ENCODE assay signal across 1 cellular context in genomic region chr12:52606581-52607241, GRCh38.
TF ChIP-seq lines count a peak whose summit lies in the region.

No MANE protein-coding gene starts in this region.

TF ChIP-seq in IMR-90, 13 proteins besides CTCF, POLR2A, EP300 and RAD21:
- TF ChIP-seq MXI1 (IDR thresholded peaks at IDR 0.05; ENCODE audit: borderline replicate concordance, low read depth, low read length), result no peak
- TF ChIP-seq FOS (IDR thresholded peaks at IDR 0.05; ENCODE audit: low read depth, low read length), result no peak
- no peak for TF ChIP-seq RCOR1 (IDR thresholded peaks at IDR 0.05; ENCODE audit: insufficient replicate concordance, low read length)
- no peak for TF ChIP-seq USF2 (IDR thresholded peaks at IDR 0.05; ENCODE audit: low read depth, low read length)
- no peak for TF ChIP-seq SMC3 (IDR thresholded peaks at IDR 0.05; ENCODE audit: low read depth, low read length)
- TF ChIP-seq RFX5 (IDR thresholded peaks at IDR 0.05; ENCODE audit: low read depth, low read length), result no peak
- TF ChIP-seq MAFK (IDR thresholded peaks at IDR 0.05; ENCODE audit: low read depth, low read length), result no peak
- no peak for TF ChIP-seq CEBPB (IDR thresholded peaks at IDR 0.05; ENCODE audit: low read depth, low read length)
- no peak for TF ChIP-seq ELK1 (IDR thresholded peaks at IDR 0.05; ENCODE audit: borderline replicate concordance, low read depth, low read length)
- no peak for TF ChIP-seq BHLHE40 (IDR thresholded peaks at IDR 0.05; ENCODE audit: low read depth, low read length)
- no peak for TF ChIP-seq NFE2L2 (IDR thresholded peaks at IDR 0.05; ENCODE audit: low read depth, low read length)
- no peak for TF ChIP-seq CHD1 (IDR thresholded peaks at IDR 0.05; ENCODE audit: low read depth, low read length)
- no peak for TF ChIP-seq MAZ (IDR thresholded peaks at IDR 0.05; ENCODE audit: borderline replicate concordance, low read depth, low read length)
TF ChIP-seq in IMR-90: peak in this region for 0.
